ENCODE assay signal across 8 cellular contexts in the genomic region with DNA sequence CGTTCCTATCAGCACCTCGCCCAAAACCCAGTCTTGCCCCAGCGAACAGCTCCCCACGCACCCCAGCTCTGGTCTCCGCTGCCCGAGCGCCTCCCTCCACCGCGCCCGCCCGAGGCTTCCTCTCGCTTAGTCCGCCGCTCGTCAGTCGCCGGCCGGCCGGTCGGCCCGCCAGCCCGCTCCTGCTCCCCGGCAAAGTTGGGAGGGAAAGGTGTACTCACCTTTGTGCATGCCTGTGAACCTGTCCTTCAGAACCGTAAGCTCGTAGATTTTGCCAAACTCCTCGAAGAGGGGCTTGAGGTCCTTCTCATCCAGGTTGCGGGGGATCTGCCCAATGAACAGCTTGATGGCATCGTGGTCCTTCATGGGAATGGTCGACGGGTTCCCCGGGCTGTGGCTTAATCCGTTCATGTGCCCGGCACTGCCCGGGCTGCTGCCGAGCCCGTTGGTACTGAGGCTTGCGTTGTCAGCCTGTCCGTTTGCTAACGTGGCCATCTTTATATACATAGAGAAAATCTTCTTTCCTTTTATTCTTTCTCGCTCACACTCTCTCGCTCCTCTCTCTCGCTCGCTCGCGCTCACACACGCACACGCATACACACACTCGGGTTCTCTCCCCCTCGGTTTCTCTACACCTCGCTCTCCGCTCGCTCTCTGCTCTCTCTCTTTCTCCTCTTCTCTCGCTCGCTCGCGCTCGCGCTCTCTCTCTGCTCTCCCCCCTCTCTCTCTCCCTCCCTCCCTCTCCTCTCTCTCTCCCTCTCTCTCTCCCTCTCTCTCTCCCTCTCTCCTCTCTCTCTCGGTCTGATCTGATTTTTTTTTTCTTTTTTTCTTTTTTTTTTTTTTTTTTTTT. TPM values are rescaled to one million over a fixed set of nuclear protein-coding genes. Genes with fewer than 3 reads are reported as not detected.
DNase-seq lines count a peak whose midpoint lies in the region; ATAC-seq and TF ChIP-seq lines count a peak whose summit lies in the region.

A gene (minus strand): TSS at position 661 of the 847 bp plus-strand sequence.

- no peaks in the 10 kb centered on the region for H3K36me3 ChIP-seq in GM23338 (ENCODE audit: insufficient read depth)

- no peaks in the 10 kb centered on the region for H3K9me2 ChIP-seq in GM23338 (ENCODE audit: insufficient read depth)

- H3K4me3 Mint-ChIP-seq in GM23338 = peak within 1 kb of the TSS; percentile 90

- H2AFZ ChIP-seq in GM23338 = peak within 1 kb of the TSS; percentile 98

- H3K9me3 Mint-ChIP-seq in GM23338 = no peaks in the 10 kb centered on the region; the same call in 2 of the 3 replicates

- peaks cover 69% of the 10 kb centered on the region for H3K27me3 Mint-ChIP-seq in GM23338 (ENCODE audit: insufficient read depth, low read depth, poor library complexity)

- ATAC-seq in GM23338 = peak; percentile 27
- ATAC-seq in GM19023 (IDR thresholded peaks at IDR 0.05; ENCODE audit: unreplicated experiment) = no peak

- H3K27ac ChIP-seq in 22Rv1 (peak within 1 kb of the TSS; percentile 73), GM23338 (ENCODE audit: low read depth) (no peak within 1 kb of the TSS)

- no peak for TF ChIP-seq CTCF in 22Rv1 (IDR thresholded peaks at IDR 0.05)
- no peak for TF ChIP-seq CTCF in GM23338 (conservative IDR thresholded peaks at IDR 0.05; ENCODE audit: low read depth in 2 of 2)
- TF ChIP-seq CTCF in fibroblast of the aortic adventitia (IDR thresholded peaks at IDR 0.05; ENCODE audit: insufficient read depth, low read length) = no peak

- no peaks in the 10 kb centered on the region for H3K79me2 ChIP-seq in GM23338 (replicated peaks; ENCODE audit: insufficient read depth)

- H3F3A ChIP-seq in GM23338 (replicated peaks; ENCODE audit: low read depth) = no peaks in the 10 kb centered on the region

- H3K4me1 Mint-ChIP-seq in GM23338 = peaks cover 38% of the 10 kb centered on the region

- DNase-seq in GM23338 (ENCODE audit: low spot score) (peak; percentile 28), SK-N-DZ (ENCODE audit: low spot score) (peak; percentile 76), fibroblast of the aortic adventitia (ENCODE audit: low read depth) (no peak), occipital lobe (lab: John Stamatoyannopoulos, UW) (peak; percentile 61)
- no peak for DNase-seq in activated CD4-positive, CD25-positive, alpha-beta regulatory T cell (lab: John Stamatoyannopoulos, UW)
- no peak for DNase-seq in activated effector memory CD4-positive, alpha-beta T cell treated with anti-CD3 and anti-CD28 coated beads, Interleukin-2, amount 50 U/mL, for 16 hours

- H3K4me3 ChIP-seq in GM23338 = peak within 1 kb of the TSS; percentile 87
- H3K4me3 ChIP-seq in fibroblast of the aortic adventitia (ENCODE audit: low read depth, low read length) = peak within 1 kb of the TSS; percentile 56

- H3K27me3 ChIP-seq in GM23338 (ENCODE audit: insufficient read depth) = peaks cover 94% of the 10 kb centered on the region

- H4K20me1 ChIP-seq in GM23338 (replicated peaks; ENCODE audit: insufficient read depth) = no peaks in the 10 kb centered on the region; the same call in 1 of the 2 replicates

- H3K4me2 ChIP-seq in GM23338 = peak within 1 kb of the TSS; percentile 99

- H3K36me3 Mint-ChIP-seq in GM23338 (ENCODE audit: low read depth) = no peaks in the 10 kb centered on the region

- peak within 1 kb of the TSS; percentile 72; the same call in 1 of the 2 replicates for H3K27ac Mint-ChIP-seq in GM23338

- H3K4me1 ChIP-seq in GM23338 (ENCODE audit: insufficient read depth) = peaks cover 30% of the 10 kb centered on the region

TF ChIP-seq in GM23338, 12 proteins besides CTCF, POLR2A, EP300 and RAD21:
- no peak for TF ChIP-seq ZNF331 (CRISPR knock-in tag; IDR thresholded peaks at IDR 0.05; ENCODE audit: low read depth)
- TF ChIP-seq EZH2 (IDR thresholded peaks at IDR 0.05; ENCODE audit: low read depth, unreplicated experiment) = peak; percentile 30

RNA-seq across cellular contexts. Expression of the gene that starts here (rescaled TPM):
- total RNA-seq in GM23338 (2014; rRNA removed; shearing (Covaris generic)) = 2.6 and 3.6 TPM in 2 replicates
- 6.7 and 8.3 TPM in 2 replicates for polyA plus RNA-seq in GM23338 (2016; fragmentation: Nextera tagmentation; extraction: Ambion mirVana)
- polyA plus RNA-seq in SK-N-DZ (2014; cell fraction: cytosol; rRNA removed) = 5.3 and 5.7 TPM in 2 replicates
- 10.5 and 13.6 TPM in 2 replicates for polyA plus RNA-seq in SK-N-DZ (2014; cell fraction: nucleus; rRNA removed)
- total RNA-seq in fibroblast of the aortic adventitia (ENCODE audit: low replicate concordance) (not detected in 2 replicates), occipital lobe (60.7 TPM)

Comparison
In these comparisons a context has a peak if more than half of its experiments do, and no peak if none do; other contexts are left out.
1. RNA of the gene that starts here (total RNA-seq): 60.7 TPM in occipital lobe (single experiment); 2.6 to 3.6 TPM in GM23338 and not detected in fibroblast of the aortic adventitia; every median in the first group is over 10 times any median in the second.
2. DNase-seq: peak in GM23338 (single experiment), SK-N-DZ (single experiment) and occipital lobe (single experiment); none in fibroblast of the aortic adventitia (single experiment), activated CD4-positive, CD25-positive, alpha-beta regulatory T cell (0 of 4) and activated effector memory CD4-positive, alpha-beta T cell treated with anti-CD3 and anti-CD28 coated beads, Interleukin-2, amount 50 U/mL, for 16 hours (single experiment).